In genomic region chr1:236638935-236639334, GRCh38 we compare ENCODE assay signal across 1 cellular context.
TF ChIP-seq lines count a peak whose summit lies in the region.

No MANE protein-coding gene starts in this region.

TF ChIP-seq in HepG2, 621 proteins besides CTCF, POLR2A, EP300 and RAD21:
- TF ChIP-seq ZFP37 (CRISPR knock-in tag; IDR thresholded peaks at IDR 0.05; ENCODE audit: borderline replicate concordance) = no peak
- peak; percentile 70 for TF ChIP-seq CREB1 (IDR thresholded peaks at IDR 0.05)
- TF ChIP-seq CREB1 (CRISPR knock-in tag; IDR thresholded peaks at IDR 0.05) = no peak
